In genomic region chr1:225846331-225847310, GRCh38 we compare ENCODE assay signal across 11 cellular contexts. TPM values are rescaled to one million over a fixed set of nuclear protein-coding genes. Genes with fewer than 3 reads are reported as not detected.
DNase-seq lines count a peak whose midpoint lies in the region; ATAC-seq and TF ChIP-seq lines count a peak whose summit lies in the region.
"Had no signal": no experiment of that assay in that cellular context is flagged by ENCODE, and none has a peak within 500 bp of the region (broad histone marks: within the 10 kb centered on the region; RNA-seq: fewer than 3 reads in every experiment).

No MANE protein-coding gene starts in this region.

- H3K4me2 ChIP-seq in mesendoderm (ENCODE audit: low read length) = no peak overlapping the region

- no peaks in the 10 kb centered on the region for H3K27me3 Mint-ChIP-seq in natural killer cell (ENCODE audit: low read depth in 2 of 2)
- no peaks in the 10 kb centered on the region for H3K27me3 Mint-ChIP-seq in natural killer cell treated with Interleukin-12 subunit alpha and Interleukin-12 subunit beta and Interleukin-15 and Interleukin-18, amount 100 ng/mL, for 72 hours
- no peaks in the 10 kb centered on the region for H3K27me3 Mint-ChIP-seq in activated T-helper 17 cell treated with anti-CD3 and anti-CD28 coated beads, Interleukin-2, amount 50 U/mL, for 72 hours
- H3K27me3 Mint-ChIP-seq: activated CD8-positive, alpha-beta T cell treated with anti-CD3 and anti-CD28 coated beads for 36 hours had no signal

- DNase-seq in natural killer cell = no peak
- no peak for DNase-seq in natural killer cell treated with Interleukin-12 subunit alpha and Interleukin-12 subunit beta and Interleukin-15 and Interleukin-18, amount 100 ng/mL, for 72 hours (ENCODE audit: low spot score)
- no peak for DNase-seq in mesendoderm
- DNase-seq in ACHN = no peak
- DNase-seq in foreskin melanocyte = no peak
- no peak for DNase-seq in mesenteric fat pad (ENCODE audit: low spot score)
- DNase-seq in NCI-H524 (lab: John Stamatoyannopoulos, UW) = no peak

- ATAC-seq in natural killer cell = no peak
- ATAC-seq in natural killer cell treated with Interleukin-12 subunit alpha and Interleukin-12 subunit beta and Interleukin-15 and Interleukin-18, amount 100 ng/mL, for 72 hours = no peak
- peak; percentile 2 for ATAC-seq in activated T-helper 17 cell treated with anti-CD3 and anti-CD28 coated beads, Interleukin-2, amount 50 U/mL, for 72 hours (replicated peaks)
- ATAC-seq: activated CD8-positive, alpha-beta T cell treated with anti-CD3 and anti-CD28 coated beads for 36 hours had no signal

- H2AK5ac ChIP-seq in mesendoderm (ENCODE audit: low read length) = no peak overlapping the region

- H2BK5ac ChIP-seq in mesendoderm (ENCODE audit: low read length) = no peak overlapping the region

- H3K27me3 ChIP-seq in mesendoderm (ENCODE audit: insufficient read depth, low read length, poor library complexity) = no peaks in the 10 kb centered on the region

- H3K9ac ChIP-seq in mesendoderm (ENCODE audit: low read length) = no peak overlapping the region

- no peak overlapping the region for H3K4ac ChIP-seq in mesendoderm (ENCODE audit: low read depth, low read length)

- H3K27ac ChIP-seq in mesendoderm (ENCODE audit: low read depth, low read length) = no peak overlapping the region
- H3K27ac ChIP-seq: SK-N-MC had no signal

- peak overlapping the region; percentile 27 for H3K56ac ChIP-seq in mesendoderm (ENCODE audit: low read length)

- no peak overlapping the region for H4K5ac ChIP-seq in mesendoderm (ENCODE audit: low read length)

- H3K79me2 ChIP-seq in mesendoderm (ENCODE audit: control insufficient read depth, insufficient read depth, low read length) = no peaks in the 10 kb centered on the region

- H3K27ac Mint-ChIP-seq in natural killer cell = peak overlapping the region; percentile 88 to 95
- no peak overlapping the region for H3K27ac Mint-ChIP-seq in natural killer cell treated with Interleukin-12 subunit alpha and Interleukin-12 subunit beta and Interleukin-15 and Interleukin-18, amount 100 ng/mL, for 72 hours
- H3K27ac Mint-ChIP-seq in activated T-helper 17 cell treated with anti-CD3 and anti-CD28 coated beads, Interleukin-2, amount 50 U/mL, for 72 hours = peak overlapping the region; percentile 80

- H3K4me3 Mint-ChIP-seq in natural killer cell = no peak overlapping the region
- H3K4me3 Mint-ChIP-seq in natural killer cell treated with Interleukin-12 subunit alpha and Interleukin-12 subunit beta and Interleukin-15 and Interleukin-18, amount 100 ng/mL, for 72 hours = no peak overlapping the region
- H3K4me3 Mint-ChIP-seq in activated T-helper 17 cell treated with anti-CD3 and anti-CD28 coated beads, Interleukin-2, amount 50 U/mL, for 72 hours = no peak overlapping the region
- H3K4me3 Mint-ChIP-seq: activated CD8-positive, alpha-beta T cell treated with anti-CD3 and anti-CD28 coated beads for 36 hours had no signal

- no peak overlapping the region for H3K4me3 ChIP-seq in mesendoderm (ENCODE audit: low read length)
- H3K4me3 ChIP-seq: SK-N-MC had no signal

- no CpG with 5 or more reads among the region's 20 CpGs for WGBS in mesendoderm (ENCODE audit: extremely low coverage, insufficient coverage, low lambda C conversion rate)

- no peaks in the 10 kb centered on the region for H3K36me3 Mint-ChIP-seq in natural killer cell
- no peaks in the 10 kb centered on the region for H3K36me3 Mint-ChIP-seq in natural killer cell treated with Interleukin-12 subunit alpha and Interleukin-12 subunit beta and Interleukin-15 and Interleukin-18, amount 100 ng/mL, for 72 hours
- peaks cover 41% of the 10 kb centered on the region for H3K36me3 Mint-ChIP-seq in activated T-helper 17 cell treated with anti-CD3 and anti-CD28 coated beads, Interleukin-2, amount 50 U/mL, for 72 hours (ENCODE audit: low read depth)

- no peak overlapping the region for H2BK15ac ChIP-seq in mesendoderm (replicated peaks; ENCODE audit: low read depth)

- intact Hi-C loops in natural killer cell (cut with micrococcal nuclease) = loop anchor here (10.0 kb wide), 1 partner anchor 128 kb away; no protein-coding TSS in a partner anchor

- H3K4me1 Mint-ChIP-seq in natural killer cell = peaks cover 29 to 53% of the 10 kb centered on the region in 2 donors
- peaks cover 25 to 32% of the 10 kb centered on the region in 2 donors for H3K4me1 Mint-ChIP-seq in natural killer cell treated with Interleukin-12 subunit alpha and Interleukin-12 subunit beta and Interleukin-15 and Interleukin-18, amount 100 ng/mL, for 72 hours (ENCODE audit: low read depth in 2 of 2)
- H3K4me1 Mint-ChIP-seq in activated T-helper 17 cell treated with anti-CD3 and anti-CD28 coated beads, Interleukin-2, amount 50 U/mL, for 72 hours = peaks cover 5% of the 10 kb centered on the region

- no peaks in the 10 kb centered on the region for H3K9me3 Mint-ChIP-seq in natural killer cell
- no peaks in the 10 kb centered on the region for H3K9me3 Mint-ChIP-seq in natural killer cell treated with Interleukin-12 subunit alpha and Interleukin-12 subunit beta and Interleukin-15 and Interleukin-18, amount 100 ng/mL, for 72 hours
- H3K9me3 Mint-ChIP-seq in activated T-helper 17 cell treated with anti-CD3 and anti-CD28 coated beads, Interleukin-2, amount 50 U/mL, for 72 hours = no peaks in the 10 kb centered on the region
- H3K9me3 Mint-ChIP-seq: activated CD8-positive, alpha-beta T cell treated with anti-CD3 and anti-CD28 coated beads for 36 hours had no signal

- H4K8ac ChIP-seq in mesendoderm (ENCODE audit: low read depth, low read length) = no peak overlapping the region

- no peaks in the 10 kb centered on the region for H3K79me1 ChIP-seq in mesendoderm (ENCODE audit: low read length)

- no peak overlapping the region for H3K18ac ChIP-seq in mesendoderm (ENCODE audit: low read length)

- H2BK120ac ChIP-seq in mesendoderm (ENCODE audit: low read depth, low read length) = no peak overlapping the region

- peaks cover 10% of the 10 kb centered on the region for H3K36me3 ChIP-seq in mesendoderm (ENCODE audit: control insufficient read depth, insufficient read depth, low read length)

- no peak for TF ChIP-seq CTCF in natural killer cell (IDR thresholded peaks at IDR 0.05)

- in situ Hi-C loops in ACHN (cut with HindIII; ENCODE audit: low pct_ligation_motif_present, low pct_unique_long_range_greater_than_20kb, low sequenced_read_pairs) = no loop called here

- no peaks in the 10 kb centered on the region for H3K4me1 ChIP-seq in mesendoderm (ENCODE audit: control insufficient read depth, low read depth, low read length)

- no peak overlapping the region for H3K23ac ChIP-seq in mesendoderm (ENCODE audit: low read length)

RNA-seq across cellular contexts. Expression of gene TMEM63A, which starts 35.6 kb away (rescaled TPM):
- total RNA-seq in natural killer cell (100 to 1,000 TPM; 101 to 166 (median 113) TPM), mesenteric fat pad (79.7 TPM)
- total RNA-seq in natural killer cell treated with Interleukin-12 subunit alpha and Interleukin-12 subunit beta and Interleukin-15 and Interleukin-18, amount 100 ng/mL, for 72 hours = 10 to 100 TPM; 42.7 to 53.6 TPM
- total RNA-seq in activated T-helper 17 cell treated with anti-CD3 and anti-CD28 coated beads, Interleukin-2, amount 50 U/mL, for 72 hours = 100 to 1,000 TPM in 1 of 2 donors, 10 to 100 TPM in 1; 74.9 to 242 TPM
- 32.2 TPM for polyA plus RNA-seq in mesendoderm (2013, experiment 1 of 2)
- polyA plus RNA-seq in mesendoderm (2013, experiment 2 of 2) = 34.0 TPM

RNA-seq across cellular contexts. Expression of gene EPHX1, which starts 36.7 kb away (rescaled TPM):
- total RNA-seq in natural killer cell (1 to 10 TPM; 1.1 to 2.3 (median 1.5) TPM), mesenteric fat pad (288 TPM)
- total RNA-seq in natural killer cell treated with Interleukin-12 subunit alpha and Interleukin-12 subunit beta and Interleukin-15 and Interleukin-18, amount 100 ng/mL, for 72 hours = 1 to 10 TPM; 1.6 to 2.4 TPM
- 1 to 10 TPM; 1.5 to 1.7 TPM for total RNA-seq in activated T-helper 17 cell treated with anti-CD3 and anti-CD28 coated beads, Interleukin-2, amount 50 U/mL, for 72 hours
- 171 TPM for polyA plus RNA-seq in mesendoderm (2013, experiment 1 of 2)
- 168 TPM for polyA plus RNA-seq in mesendoderm (2013, experiment 2 of 2)

RNA-seq across cellular contexts. Expression of gene LEFTY1, which starts 42.3 kb away (rescaled TPM):
- total RNA-seq in natural killer cell (not detected), mesenteric fat pad (not detected)
- total RNA-seq in natural killer cell treated with Interleukin-12 subunit alpha and Interleukin-12 subunit beta and Interleukin-15 and Interleukin-18, amount 100 ng/mL, for 72 hours = not detected
- total RNA-seq in activated T-helper 17 cell treated with anti-CD3 and anti-CD28 coated beads, Interleukin-2, amount 50 U/mL, for 72 hours = not detected
- polyA plus RNA-seq in mesendoderm (2013, experiment 1 of 2) = 42.5 TPM
- 42.7 TPM for polyA plus RNA-seq in mesendoderm (2013, experiment 2 of 2)
- total RNA-seq: dermis microvascular lymphatic vessel endothelial cell had no signal

Comparison
In these comparisons a context has a peak if more than half of its experiments do, and no peak if none do; other contexts are left out.
1. H3K27ac Mint-ChIP-seq: peak in natural killer cell (2 of 2) and activated T-helper 17 cell treated with anti-CD3 and anti-CD28 coated beads, Interleukin-2, amount 50 U/mL, for 72 hours (single experiment); none in natural killer cell treated with Interleukin-12 subunit alpha and Interleukin-12 subunit beta and Interleukin-15 and Interleukin-18, amount 100 ng/mL, for 72 hours (0 of 2).
2. RNA of gene EPHX1, which starts 36.7 kb away (total RNA-seq): 288 TPM in mesenteric fat pad (single experiment); 1.6 to 2.4 TPM in natural killer cell treated with Interleukin-12 subunit alpha and Interleukin-12 subunit beta and Interleukin-15 and Interleukin-18, amount 100 ng/mL, for 72 hours, 1.5 to 1.7 TPM in activated T-helper 17 cell treated with anti-CD3 and anti-CD28 coated beads, Interleukin-2, amount 50 U/mL, for 72 hours and 1.1 to 2.3 TPM in natural killer cell; every median in the first group is over 10 times any median in the second.